In genomic region chr5:149932445-149933350, GRCh38 we compare ENCODE assay signal across 10 cellular contexts. TPM values are rescaled to one million over a fixed set of nuclear protein-coding genes. Genes with fewer than 3 reads are reported as not detected.
DNase-seq lines count a peak whose midpoint lies in the region; ATAC-seq and TF ChIP-seq lines count a peak whose summit lies in the region.
"Had no signal": no experiment of that assay in that cellular context is flagged by ENCODE, and none has a peak within 500 bp of the region (broad histone marks: within the 10 kb centered on the region; RNA-seq: fewer than 3 reads in every experiment).

No MANE protein-coding gene starts in this region.

- DNase-seq in AG09309 (ENCODE audit: low read depth) = no peak
- peak; percentile 36 for DNase-seq in LNCaP clone FGC (ENCODE audit: low read depth)
- peak in 1 of 2 donors; percentile 15 for DNase-seq in cardiac fibroblast (ENCODE audit: low read depth in 2 of 2)
- DNase-seq in T-cell = no peak
- DNase-seq in effector CD8-positive, alpha-beta T cell (lab: John Stamatoyannopoulos, UW) = no peak
- DNase-seq in effector memory CD4-positive, alpha-beta T cell = no peak
- DNase-seq: KBM-7 had no signal

- CTCF ChIA-PET in T-cell (lab: Charles Lee) = interaction anchor here in 1 of 2 donors (1.3 kb wide), 1 partner anchor 25 kb away, joined by 3 read pairs; no protein-coding TSS in a partner anchor

- no peaks in the 10 kb centered on the region for H3K36me3 Mint-ChIP-seq in T-cell
- H3K36me3 Mint-ChIP-seq: memory B cell had no signal

- H3K36me3 ChIP-seq in liver (ENCODE audit: control insufficient read depth in 4 of 4, insufficient read depth in 3 of 4, low read depth in 1 of 4, low read length in 3 of 4) = no peaks in the 10 kb centered on the region
- H3K36me3 ChIP-seq in effector memory CD4-positive, alpha-beta T cell (ENCODE audit: control insufficient read depth, insufficient read depth, low read length) = no peaks in the 10 kb centered on the region

- no peaks in the 10 kb centered on the region for H3K9me3 Mint-ChIP-seq in T-cell
- H3K9me3 Mint-ChIP-seq: memory B cell had no signal

- H3K27me3 Mint-ChIP-seq in T-cell = peaks cover 20 to 27% of the 10 kb centered on the region in 2 donors

- ATAC-seq in HG02981 (IDR thresholded peaks at IDR 0.05; ENCODE audit: unreplicated experiment) (no peak), T-cell (replicated peaks in 1 of 4) (no peak)

- peak; percentile 75 for TF ChIP-seq CTCF in AG09309 (IDR thresholded peaks at IDR 0.05; ENCODE audit: control insufficient read depth, insufficient read depth, low read depth, low read length, missing control alignments)
- TF ChIP-seq CTCF in LNCaP clone FGC (IDR thresholded peaks at IDR 0.05; ENCODE audit: control insufficient read depth, extremely low read depth, insufficient read depth) = peak; percentile 77
- TF ChIP-seq CTCF in cardiac fibroblast (IDR thresholded peaks at IDR 0.05; ENCODE audit: low read depth, low read length) = peak; percentile 34
- TF ChIP-seq CTCF in liver (IDR thresholded peaks at IDR 0.05; ENCODE audit: low read depth, low read length, missing input control) = peak; percentile 26

- peaks cover 2 to 8% (median 6%) of the 10 kb centered on the region in 4 donors for H3K4me1 ChIP-seq in liver (ENCODE audit: control insufficient read depth in 4 of 4, insufficient read depth in 4 of 4, low read length in 3 of 4)
- H3K4me1 ChIP-seq in effector memory CD4-positive, alpha-beta T cell (ENCODE audit: control insufficient read depth, insufficient read depth, low read length, poor library complexity, severe bottlenecking) = no peaks in the 10 kb centered on the region

- H3K9me3 ChIP-seq in liver (ENCODE audit: control insufficient read depth in 4 of 4, low read length in 3 of 4) = no peaks in the 10 kb centered on the region
- no peaks in the 10 kb centered on the region for H3K9me3 ChIP-seq in effector memory CD4-positive, alpha-beta T cell (ENCODE audit: control insufficient read depth, low read length)

- H3K4me1 Mint-ChIP-seq in T-cell = no peaks in the 10 kb centered on the region
- H3K4me1 Mint-ChIP-seq: memory B cell had no signal

- H3K27ac ChIP-seq in liver (ENCODE audit: low read depth in 1 of 2, low read length in 2 of 2) = no peak overlapping the region
- no peak overlapping the region for H3K27ac ChIP-seq in effector memory CD4-positive, alpha-beta T cell (ENCODE audit: insufficient read depth, low read length, poor library complexity, severe bottlenecking)

- H3K9ac ChIP-seq in liver (ENCODE audit: low read depth in 1 of 2, low read length in 2 of 2) = no peak overlapping the region

- H3K4me3 Mint-ChIP-seq in T-cell = no peak overlapping the region
- H3K4me3 Mint-ChIP-seq: memory B cell had no signal

- H3K4me3 ChIP-seq in AG09309 (ENCODE audit: control insufficient read depth, low read depth, low read length) (peak overlapping the region; percentile 45), LNCaP clone FGC (ENCODE audit: low read depth, low read length) (no peak overlapping the region), cardiac fibroblast (replicated peaks in 1 of 2; ENCODE audit: low read depth in 2 of 2, low read length in 2 of 2) (no peak overlapping the region), liver (ENCODE audit: low read depth in 1 of 3, low read length in 3 of 3) (no peak overlapping the region)
- H3K4me3 ChIP-seq in effector memory CD4-positive, alpha-beta T cell (ENCODE audit: insufficient read depth, low read depth, low read length, poor library complexity, severe bottlenecking) = no peak overlapping the region

- 63% methylated on average over 25 of the region's 25 CpGs for WGBS in liver

- peak in 1 of 2 donors; percentile 32 for TF ChIP-seq RAD21 in liver (IDR thresholded peaks at IDR 0.05)

- POLR2A ChIA-PET in T-cell (lab: Charles Lee) = no interaction called here

- no peak overlapping the region for H3K27ac Mint-ChIP-seq in T-cell
- H3K27ac Mint-ChIP-seq: memory B cell had no signal

- H3K27me3 ChIP-seq in liver (ENCODE audit: control insufficient read depth in 4 of 4, insufficient read depth in 4 of 4, low read length in 3 of 4) = no peaks in the 10 kb centered on the region
- H3K27me3 ChIP-seq in effector memory CD4-positive, alpha-beta T cell (replicated peaks; ENCODE audit: control insufficient read depth, insufficient read depth, low read length, poor library complexity, severe bottlenecking) = no peaks in the 10 kb centered on the region

TF ChIP-seq in liver, 16 proteins besides CTCF, POLR2A, EP300 and RAD21:
- TF ChIP-seq JUND (IDR thresholded peaks at IDR 0.05) = no peak
TF ChIP-seq in liver: peak in this region for 0.

RNA-seq across cellular contexts. Expression of gene PDE6A, which starts 11.9 kb away (rescaled TPM):
- total RNA-seq in liver (not detected), T-cell (not detected)
- polyA plus RNA-seq in liver = under 1 TPM in 1 of 2 donors, not detected in 1; 0.06 TPM

RNA-seq across cellular contexts. Expression of gene SLC26A2, which starts 27.9 kb away (rescaled TPM):
- 1 to 10 TPM; 2.4 to 6.1 TPM for total RNA-seq in liver
- polyA plus RNA-seq in liver = under 1 TPM; 0.43 to 0.84 TPM
- total RNA-seq in T-cell = 10 to 100 TPM in 3 of 5 donors, 1 to 10 TPM in 2; 5.2 to 11.0 (median 10.0) TPM

Comparison
In these comparisons a context has a peak if more than half of its experiments do, and no peak if none do; other contexts are left out.
1. CTCF ChIP-seq: peak in every context shown above with its lines; median percentile 77 in LNCaP clone FGC; 75 in AG09309; 34 in cardiac fibroblast; 26 in liver.